ENCODE assay signal across 12 cellular contexts in the genomic region with DNA sequence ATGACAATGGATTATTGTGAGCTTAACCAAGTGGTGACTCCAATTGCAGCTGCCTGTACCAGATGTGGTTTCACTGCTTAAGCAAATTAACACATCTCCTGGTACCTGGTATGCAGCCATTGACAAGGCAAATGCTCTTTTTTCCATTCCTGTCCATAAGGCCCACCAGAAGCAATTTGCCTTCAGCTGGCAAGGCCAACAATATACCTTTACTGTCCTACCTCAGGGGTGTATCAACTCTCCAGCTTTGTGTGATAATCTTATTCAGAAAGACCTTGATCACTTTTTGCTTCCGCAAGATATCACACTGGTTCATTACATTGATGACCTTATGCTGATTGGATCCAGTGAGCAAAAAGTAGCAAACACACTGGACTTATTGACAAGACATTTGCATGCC. TPM values are rescaled to one million over a fixed set of nuclear protein-coding genes. Genes with fewer than 3 reads are reported as not detected.
A peak's percentile ranks its signal among the peaks of the same experiment; 100 is the strongest.
DNase-seq lines count a peak whose midpoint lies in the region; TF ChIP-seq lines count a peak whose summit lies in the region.
"Not testable (repeated sequence)": the region's sequence is repeated elsewhere in the genome, so short reads cannot be mapped to it uniquely, and the experiment has no call there.
"Had no signal": no experiment of that assay in that cellular context is flagged by ENCODE, and none has a peak within 500 bp of the region (broad histone marks: within the 10 kb centered on the region; RNA-seq: fewer than 3 reads in every experiment).

No MANE protein-coding gene starts in this region.

- H3K9me3 ChIP-seq in HEK293 (ENCODE audit: control insufficient read depth, insufficient read depth, low read depth, low read length), result not testable (repeated sequence)

- TF ChIP-seq CTCF in HEK293 (tag by site-specific recombination; IDR thresholded peaks at IDR 0.05), result not testable (repeated sequence)

- DNase-seq in mesenteric fat pad (ENCODE audit: low spot score), result peak; percentile 14

- POLR2A ChIA-PET in HEK293 (lab: Yijun Ruan, JAX), result not testable (repeated sequence)

- H3K36me3 ChIP-seq in HEK293 (ENCODE audit: control insufficient read depth in 2 of 2, insufficient read depth in 1 of 2, low read length in 2 of 2), result not testable (repeated sequence)

- not testable (repeated sequence) for H3K4me3 ChIP-seq in HEK293 (ENCODE audit: low read depth, low read length)

- not testable (repeated sequence) for H3K27ac ChIP-seq in HEK293 (ENCODE audit: extremely low read depth, low read depth, low read length)

- CTCF ChIA-PET in HEK293 (lab: Yijun Ruan, JAX), result interaction anchor here (1.7 kb wide), 1 partner anchor 30 kb away, joined by 6 read pairs; no protein-coding TSS in a partner anchor

- H3K4me1 ChIP-seq in HEK293 (ENCODE audit: control insufficient read depth, insufficient read depth, low read length), result not testable (repeated sequence)

TF ChIP-seq in HEK293, 187 proteins besides CTCF, POLR2A, EP300 and RAD21:
- TF ChIP-seq ZNF157 (tag by site-specific recombination; IDR thresholded peaks at IDR 0.05), result peak; percentile 91

RNA-seq across cellular contexts. Expression of a gene that starts 23.7 kb away (rescaled TPM):
- not detected for total RNA-seq in mesenteric fat pad
- total RNA-seq: A172; A673; B cell; CD4-positive, CD25-positive, alpha-beta regulatory T cell; CD8-positive, alpha-beta memory T cell; CD8-positive, alpha-beta T cell; Daoy had no signal

RNA-seq across cellular contexts. Expression of a gene that starts 41.2 kb away (rescaled TPM):
- total RNA-seq in mesenteric fat pad, result not detected
- total RNA-seq: A673; B cell; Calu3; CD4-positive, alpha-beta memory T cell; CD4-positive, alpha-beta T cell; CD8-positive, alpha-beta memory T cell; CD8-positive, alpha-beta T cell had no signal
